In the genomic region with DNA sequence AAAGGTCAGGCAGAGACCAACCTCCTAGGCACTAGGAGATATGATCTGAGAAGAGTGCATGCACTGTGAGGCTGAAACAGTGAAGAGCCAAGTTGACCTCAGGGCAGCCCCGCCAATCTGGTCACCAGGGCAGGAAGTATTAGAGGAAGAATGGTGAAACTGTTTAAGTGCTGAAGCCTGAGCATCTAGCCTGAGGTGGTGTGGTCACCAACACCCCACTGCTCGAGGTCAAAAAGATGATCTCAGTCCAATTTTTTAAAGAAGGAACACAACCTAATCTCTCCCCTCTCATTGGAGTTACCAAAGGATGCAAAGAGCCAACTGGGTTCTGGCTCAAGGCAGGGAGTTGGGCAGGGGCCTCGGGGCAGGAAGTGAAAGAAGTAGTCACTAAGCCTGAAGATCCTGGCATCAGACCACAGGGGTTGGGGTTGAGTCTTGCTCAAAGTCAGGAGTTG, we compare ENCODE assay signal across 15 cellular contexts. TPM values are rescaled to one million over a fixed set of nuclear protein-coding genes. Genes with fewer than 3 reads are reported as not detected.
A peak's percentile ranks its signal among the peaks of the same experiment; 100 is the strongest.
DNase-seq lines count a peak whose midpoint lies in the region; ATAC-seq and TF ChIP-seq lines count a peak whose summit lies in the region.
"Had no signal": no experiment of that assay in that cellular context is flagged by ENCODE, and none has a peak within 500 bp of the region (broad histone marks: within the 10 kb centered on the region; RNA-seq: fewer than 3 reads in every experiment).

No MANE protein-coding gene starts in this region.

- ATAC-seq in GM21423 (IDR thresholded peaks at IDR 0.05; ENCODE audit: unreplicated experiment) (peak; percentile 48), HG03280 (IDR thresholded peaks at IDR 0.05; ENCODE audit: unreplicated experiment) (no peak), HG02973 (IDR thresholded peaks at IDR 0.05; ENCODE audit: unreplicated experiment) (no peak)
- ATAC-seq: pancreas, T-helper 17 cell had no signal

- peak overlapping the region; percentile 51 for H3K4me2 ChIP-seq in hepatocyte

- no peaks in the 10 kb centered on the region for H4K20me1 ChIP-seq in hepatocyte (ENCODE audit: insufficient read depth, poor library complexity, severe bottlenecking)

- peaks cover 57% of the 10 kb centered on the region for H3K79me2 ChIP-seq in hepatocyte

- H3K4me1 ChIP-seq in hepatocyte (ENCODE audit: insufficient read depth) = peaks cover 8% of the 10 kb centered on the region

- H3K4me3 ChIP-seq in GM12865 (ENCODE audit: low read depth, low read length) (no peak overlapping the region), hepatocyte (no peak overlapping the region)
- H3K4me3 ChIP-seq: pancreas, thoracic aorta had no signal

- H3K36me3 ChIP-seq in hepatocyte (replicated peaks; ENCODE audit: insufficient read depth, low read depth) = no peaks in the 10 kb centered on the region
- H3K36me3 ChIP-seq: pancreas had no signal

- WGBS in hepatocyte (ENCODE audit: low lambda C conversion rate, missing lambda C conversion rate) = 86% methylated on average over 3 of the region's 3 CpGs

- H2AFZ ChIP-seq in hepatocyte = no peak overlapping the region

- DNase-seq in GM12865 (ENCODE audit: low read depth) = peak; percentile 50
- DNase-seq in NOMO-1 treated with dmso at 0.1 percent for 144 hours (lab: John Stamatoyannopoulos, UW; ENCODE audit: unreplicated experiment) = peak; percentile 45
- DNase-seq in hepatocyte (ENCODE audit: low spot score) = no peak
- no peak for DNase-seq in OCI-M1 (lab: John Stamatoyannopoulos, UW)
- DNase-seq: activated gamma-delta T cell treated with Interleukin-2 at 50 U/mL for 16 hours; DMS153; effector memory CD4-positive, alpha-beta T cell; NCI-H748 treated with DMSO at 0.1 percent for 48 hours; pancreas; T-helper 17 cell had no signal

- H3K9me3 ChIP-seq in hepatocyte (ENCODE audit: low read depth) = no peaks in the 10 kb centered on the region
- H3K9me3 ChIP-seq: pancreas, thoracic aorta had no signal

- H3K27ac ChIP-seq in hepatocyte = no peak overlapping the region
- H3K27ac ChIP-seq: pancreas, thoracic aorta had no signal

- no peaks in the 10 kb centered on the region for H3K9me2 ChIP-seq in hepatocyte (replicated peaks; ENCODE audit: insufficient read depth)

- TF ChIP-seq CTCF in GM12865 (IDR thresholded peaks at IDR 0.05; ENCODE audit: insufficient read depth, low read depth, low read length, missing control alignments) (no peak), hepatocyte (IDR thresholded peaks at IDR 0.05; ENCODE audit: poor library complexity) (no peak)

- no peaks in the 10 kb centered on the region for H3K27me3 ChIP-seq in hepatocyte
- H3K27me3 ChIP-seq: pancreas had no signal

RNA-seq across cellular contexts. Expression of a gene that starts 4.0 kb away (rescaled TPM):
- total RNA-seq in hepatocyte = 33.0 and 38.3 TPM in 2 replicates
- 41.5 and 48.7 TPM in 2 replicates for polyA plus RNA-seq in hepatocyte

RNA-seq across cellular contexts. Expression of a gene that starts 24.6 kb away (rescaled TPM):
- 65.2 and 70.0 TPM in 2 replicates for total RNA-seq in hepatocyte
- polyA plus RNA-seq in hepatocyte = 61.7 and 63.0 TPM in 2 replicates

RNA-seq across cellular contexts. Expression of a gene that starts 25.9 kb away (rescaled TPM):
- 361 and 367 TPM in 2 replicates for total RNA-seq in hepatocyte
- polyA plus RNA-seq in hepatocyte = 229 and 358 TPM in 2 replicates
- total RNA-seq: lung microvascular endothelial cell had no signal

RNA-seq across cellular contexts. Expression of a gene that starts 58.8 kb away (rescaled TPM):
- total RNA-seq in hepatocyte = 18.1 and 26.2 TPM in 2 replicates
- polyA plus RNA-seq in hepatocyte = 31.6 and 35.5 TPM in 2 replicates

Comparison
In these comparisons a context has a peak if more than half of its experiments do, and no peak if none do; other contexts are left out.
1. DNase-seq: peak in GM12865 (single experiment) and NOMO-1 treated with dmso at 0.1 percent for 144 hours (single experiment); none in hepatocyte (single experiment) and OCI-M1 (single experiment).